In genomic region chr6:28525496-28526039, GRCh38 we compare ENCODE assay signal across 19 cellular contexts. TPM values are rescaled to one million over a fixed set of nuclear protein-coding genes. Genes with fewer than 3 reads are reported as not detected.
A peak's percentile ranks its signal among the peaks of the same experiment; 100 is the strongest.
DNase-seq lines count a peak whose midpoint lies in the region; ATAC-seq and TF ChIP-seq lines count a peak whose summit lies in the region.
"Had no signal": no experiment of that assay in that cellular context is flagged by ENCODE, and none has a peak within 500 bp of the region (broad histone marks: within the 10 kb centered on the region; RNA-seq: fewer than 3 reads in every experiment).

Gene GPX5 (plus strand): TSS chr6:28525881. CDS start chr6:28526014, 133 bp downstream.

- H3K9me2 ChIP-seq in GM23338 (ENCODE audit: insufficient read depth): peaks cover 8% of the 10 kb centered on the region; the same call in 1 of the 2 replicates

- no peak within 1 kb of the TSS for H2BK5ac ChIP-seq in mesenchymal stem cell (ENCODE audit: low read depth, low read length, poor library complexity, severe bottlenecking)

- H3K23ac ChIP-seq in mesenchymal stem cell (ENCODE audit: low read length in 2 of 2): no peak within 1 kb of the TSS

- H3K9ac ChIP-seq in mesenchymal stem cell (ENCODE audit: low read length): no peak within 1 kb of the TSS

- peaks cover 56% of the 10 kb centered on the region for H3K27me3 Mint-ChIP-seq in CD8-positive, alpha-beta T cell (ENCODE audit: low read depth)
- peaks cover 2% of the 10 kb centered on the region for H3K27me3 Mint-ChIP-seq in GM23338 (ENCODE audit: insufficient read depth, low read depth, poor library complexity)

- H2AFZ ChIP-seq in GM23338 (peak within 1 kb of the TSS; percentile 75; the same call in 1 of the 2 replicates), mesenchymal stem cell (ENCODE audit: low read depth, low read length) (no peak within 1 kb of the TSS)

- H3K4me1 ChIP-seq in CD8-positive, alpha-beta T cell (ENCODE audit: insufficient read depth, low read length): peaks cover 25% of the 10 kb centered on the region
- H3K4me1 ChIP-seq in GM23338 (ENCODE audit: insufficient read depth) (0 out of 2 replicates have a peak, but pooled peaks cover under 1% of the 10 kb centered on the region), mesenchymal stem cell (ENCODE audit: control insufficient read depth, insufficient read depth, low read depth, low read length) (no peaks in the 10 kb centered on the region), foreskin keratinocyte (no peaks in the 10 kb centered on the region)
- H3K4me1 ChIP-seq: adrenal gland, uterus had no signal

- H3K79me1 ChIP-seq in mesenchymal stem cell (replicated peaks; ENCODE audit: low read length, poor library complexity, severe bottlenecking): no peaks in the 10 kb centered on the region

- 35% methylated on average over 8 of the region's 10 CpGs for WGBS in mesenchymal stem cell

- H3K4me1 Mint-ChIP-seq in CD8-positive, alpha-beta T cell (ENCODE audit: low read depth): peaks cover 20% of the 10 kb centered on the region
- peaks cover 13% of the 10 kb centered on the region for H3K4me1 Mint-ChIP-seq in GM23338

- H3K4me3 ChIP-seq in CD8-positive, alpha-beta T cell (ENCODE audit: low read depth, low read length): no peak within 1 kb of the TSS
- H3K4me3 ChIP-seq in GM23338 (no peak within 1 kb of the TSS), mesenchymal stem cell (ENCODE audit: insufficient read depth in 1 of 2, low read depth in 1 of 2, low read length in 2 of 2) (no peak within 1 kb of the TSS)
- H3K4me3 ChIP-seq: adrenal gland, uterus had no signal

- intact Hi-C loops in CD8-positive, alpha-beta T cell (cut with DNase I, micrococcal nuclease): loop anchor here in 1 of 2 experiments (10.0 kb wide), 1 partner anchor 81 kb away; the partner anchor contains the start of gene ZSCAN23

- H3K9me3 Mint-ChIP-seq in CD8-positive, alpha-beta T cell: no peaks in the 10 kb centered on the region
- no peaks in the 10 kb centered on the region for H3K9me3 Mint-ChIP-seq in GM23338

- no peaks in the 10 kb centered on the region for H3K27me3 ChIP-seq in CD8-positive, alpha-beta T cell (ENCODE audit: insufficient read depth, low read length)
- H3K27me3 ChIP-seq in GM23338 (ENCODE audit: insufficient read depth) (no peaks in the 10 kb centered on the region), mesenchymal stem cell (ENCODE audit: control insufficient read depth in 1 of 2, insufficient read depth in 1 of 2, low read length in 2 of 2) (peaks cover 10 to 24% of the 10 kb centered on the region in 2 experiments), foreskin keratinocyte (peaks cover 81% of the 10 kb centered on the region)
- H3K27me3 ChIP-seq: uterus had no signal

- no peak within 1 kb of the TSS for H2BK120ac ChIP-seq in mesenchymal stem cell (ENCODE audit: low read depth, low read length)

- CTCF ChIA-PET in CD8-positive, alpha-beta T cell (lab: Charles Lee): no interaction called here

- DNase-seq in CD8-positive, alpha-beta T cell: peak in 2 of 7 experiments; percentile 15 to 33
- peak; percentile 17 for DNase-seq in GM23338 (ENCODE audit: low spot score)
- DNase-seq in mesenchymal stem cell: peak; percentile 14
- no peak for DNase-seq in foreskin keratinocyte
- no peak for DNase-seq in NCI-H1417 treated with DMSO at 0.1 percent for 48 hours (lab: John Stamatoyannopoulos, UW)
- DNase-seq: adrenal gland; GF-D8; hypothalamus; Karpas-422; left ventricle myocardium superior; NCI-H1930; stimulated activated CD4-positive, alpha-beta T cell treated with anti-CD3 and anti-CD28 coated beads, Interleukin-4, amount 100 ng/mL, for 4 hours; uterus had no signal

- H3K27ac ChIP-seq in CD8-positive, alpha-beta T cell (ENCODE audit: low read depth, low read length): no peak within 1 kb of the TSS
- H3K27ac ChIP-seq in GM23338 (ENCODE audit: low read depth) (no peak within 1 kb of the TSS), VCaP (peak within 1 kb of the TSS; percentile 51), mesenchymal stem cell (ENCODE audit: low read length, poor library complexity, severe bottlenecking) (no peak within 1 kb of the TSS), foreskin keratinocyte (no peak within 1 kb of the TSS)
- H3K27ac ChIP-seq: adrenal gland, C4-2B, uterus had no signal

- H2BK15ac ChIP-seq in mesenchymal stem cell (ENCODE audit: low read depth, poor library complexity, severe bottlenecking): no peak within 1 kb of the TSS

- no peaks in the 10 kb centered on the region for H3K79me2 ChIP-seq in GM23338 (replicated peaks; ENCODE audit: insufficient read depth)

- H3K4me3 Mint-ChIP-seq in CD8-positive, alpha-beta T cell: no peak within 1 kb of the TSS
- H3K4me3 Mint-ChIP-seq in GM23338: no peak within 1 kb of the TSS; the same call in 2 of the 3 replicates

- no peaks in the 10 kb centered on the region for H3F3A ChIP-seq in GM23338 (replicated peaks; ENCODE audit: low read depth)

- no peaks in the 10 kb centered on the region for H4K20me1 ChIP-seq in GM23338 (replicated peaks; ENCODE audit: insufficient read depth)

- H3K4me2 ChIP-seq in GM23338 (no peak within 1 kb of the TSS), mesenchymal stem cell (ENCODE audit: low read length, poor library complexity, severe bottlenecking) (no peak within 1 kb of the TSS)

- no peaks in the 10 kb centered on the region for H3K9me3 ChIP-seq in CD8-positive, alpha-beta T cell (ENCODE audit: low read length)
- no peaks in the 10 kb centered on the region for H3K9me3 ChIP-seq in mesenchymal stem cell (ENCODE audit: control insufficient read depth, low read length)
- H3K9me3 ChIP-seq: adrenal gland, uterus had no signal

- no peak within 1 kb of the TSS for H3K27ac Mint-ChIP-seq in CD8-positive, alpha-beta T cell
- no peak within 1 kb of the TSS for H3K27ac Mint-ChIP-seq in GM23338

- no peak within 1 kb of the TSS for H3K18ac ChIP-seq in mesenchymal stem cell (ENCODE audit: low read depth in 1 of 2, low read length in 2 of 2)

- no peak within 1 kb of the TSS for H2AK5ac ChIP-seq in mesenchymal stem cell (ENCODE audit: low read length, severe bottlenecking)

- H4K8ac ChIP-seq in mesenchymal stem cell (ENCODE audit: low read length): no peak within 1 kb of the TSS

- no peak for TF ChIP-seq CTCF in CD8-positive, alpha-beta T cell (IDR thresholded peaks at IDR 0.05)
- TF ChIP-seq CTCF in GM23338 (conservative IDR thresholded peaks at IDR 0.05; ENCODE audit: low read depth in 2 of 2): no peak
- no peak for TF ChIP-seq CTCF in VCaP (conservative IDR thresholded peaks at IDR 0.05)
- no peak for TF ChIP-seq CTCF in foreskin keratinocyte (conservative IDR thresholded peaks at IDR 0.05)

- POLR2A ChIA-PET in CD8-positive, alpha-beta T cell (lab: Charles Lee): no interaction called here

- no peak within 1 kb of the TSS for H3K14ac ChIP-seq in mesenchymal stem cell (ENCODE audit: low read length in 2 of 2)

- no peak within 1 kb of the TSS for H2BK12ac ChIP-seq in mesenchymal stem cell (ENCODE audit: low read length in 2 of 2)

- H3K4ac ChIP-seq in mesenchymal stem cell (ENCODE audit: low read depth in 1 of 2, low read length in 2 of 2): no peak within 1 kb of the TSS

- H3K36me3 ChIP-seq in CD8-positive, alpha-beta T cell (ENCODE audit: insufficient read depth, low read length): no peaks in the 10 kb centered on the region
- H3K36me3 ChIP-seq in GM23338 (ENCODE audit: insufficient read depth) (no peaks in the 10 kb centered on the region), mesenchymal stem cell (ENCODE audit: control insufficient read depth in 1 of 2, insufficient read depth in 2 of 2, low read depth in 1 of 2, low read length in 2 of 2) (no peaks in the 10 kb centered on the region)
- H3K36me3 ChIP-seq: adrenal gland, uterus had no signal

- H3K36me3 Mint-ChIP-seq in CD8-positive, alpha-beta T cell: no peaks in the 10 kb centered on the region
- H3K36me3 Mint-ChIP-seq in GM23338 (ENCODE audit: low read depth): no peaks in the 10 kb centered on the region

- H4K91ac ChIP-seq in mesenchymal stem cell (ENCODE audit: low read length): no peak within 1 kb of the TSS

- peak; percentile 54 for ATAC-seq in CD8-positive, alpha-beta T cell
- ATAC-seq in GM23338 (peak; percentile 51), foreskin keratinocyte (no peak), HG03280 (IDR thresholded peaks at IDR 0.05; ENCODE audit: unreplicated experiment) (no peak)
- ATAC-seq: left ventricle myocardium superior had no signal

RNA-seq across cellular contexts. Expression of gene GPX5, which starts in this region (rescaled TPM):
- not detected for total RNA-seq in CD8-positive, alpha-beta T cell
- total RNA-seq in GM23338 (2014; rRNA removed; shearing (Covaris generic)): not detected in 2 replicates
- polyA plus RNA-seq in GM23338 (2016; fragmentation: Nextera tagmentation; extraction: Ambion mirVana) (0.14 TPM in 1 of 2 replicates, not detected in the other), foreskin keratinocyte (not detected in 2 replicates)
- polyA plus RNA-seq in mesenchymal stem cell (2013, experiment 1 of 2): not detected
- polyA plus RNA-seq in mesenchymal stem cell (2013, experiment 2 of 2): not detected
- not detected in 2 replicates for total RNA-seq in foreskin keratinocyte
- total RNA-seq: adrenal gland; left ventricle myocardium superior; T-helper 2 cell treated with Interferon-gamma antibody and Interleukin-4, amounts not matched to agents 100 ng/mL and 5 ng/mL, for 36 hours; uterus had no signal
- polyA plus RNA-seq: adrenal gland, esophagus, neural cell had no signal

Comparison
In these comparisons a context has a peak if more than half of its experiments do, and no peak if none do; other contexts are left out.
1. Peak in ATAC-seq in CD8-positive, alpha-beta T cell; RNA of the gene not detected or under 1 TPM.
2. Peak in DNase-seq and ATAC-seq in GM23338; RNA of the gene not detected or under 1 TPM.